Comparison of ENCODE assay signal across 8 cellular contexts in genomic region chr19:14519245-14519859, GRCh38. TPM values are rescaled to one million over a fixed set of nuclear protein-coding genes. Genes with fewer than 3 reads are reported as not detected.
A peak's percentile ranks its signal among the peaks of the same experiment; 100 is the strongest.
DNase-seq lines count a peak whose midpoint lies in the region; ATAC-seq and TF ChIP-seq lines count a peak whose summit lies in the region.

No MANE protein-coding gene starts in this region.

- H3K27me3 Mint-ChIP-seq in Calu3 (ENCODE audit: unreplicated experiment), result no peaks in the 10 kb centered on the region

- POLR2A ChIA-PET in RWPE1 (lab: Yijun Ruan, JAX; ENCODE audit: low non-redundant PET), result interaction anchor here (0.6 kb wide), 1 partner anchor 23 kb away, joined by 3 read pairs; no protein-coding TSS in a partner anchor

- no TSS peak for BruUV-seq in Calu3 (replicated peaks; lab: Mats Ljungman, UMichigan)

- H3K27ac ChIP-seq in RWPE1 (peak overlapping the region; percentile 100), epithelial cell of prostate (peak overlapping the region; percentile 98), prostate gland (peak overlapping the region; percentile 98 to 100)

- H3K36me3 ChIP-seq in prostate gland, result peaks cover 0 to 9% of the 10 kb centered on the region in 2 donors

- H3K9me3 ChIP-seq in prostate gland, result no peaks in the 10 kb centered on the region

- no peaks in the 10 kb centered on the region for H3K9me3 Mint-ChIP-seq in Calu3 (ENCODE audit: low read depth, unreplicated experiment)

- H3K36me3 Mint-ChIP-seq in Calu3 (ENCODE audit: insufficient read depth, unreplicated experiment), result peaks cover 57% of the 10 kb centered on the region

- H3K4me1 ChIP-seq in prostate gland (replicated peaks), result peaks cover 9% of the 10 kb centered on the region

- 78% methylated on average over 22 of the region's 22 CpGs for WGBS in prostate gland

- TF ChIP-seq CTCF in Calu3 (IDR thresholded peaks at IDR 0.05; ENCODE audit: unreplicated experiment), result no peak
- no peak for TF ChIP-seq CTCF in RWPE1 (conservative IDR thresholded peaks at IDR 0.05; ENCODE audit: low read depth)
- TF ChIP-seq CTCF in prostate gland (IDR thresholded peaks at IDR 0.05), result no peak

- ATAC-seq in GM18907 (IDR thresholded peaks at IDR 0.05; ENCODE audit: unreplicated experiment) (no peak), GM18517 (IDR thresholded peaks at IDR 0.05; ENCODE audit: unreplicated experiment) (no peak), HG02642 (IDR thresholded peaks at IDR 0.05; ENCODE audit: poor library complexity, unreplicated experiment) (no peak), HG03196 (IDR thresholded peaks at IDR 0.05; ENCODE audit: unreplicated experiment) (no peak)

- no peak overlapping the region for H3K4me3 ChIP-seq in prostate gland

- TF ChIP-seq POLR2A in prostate gland (IDR thresholded peaks at IDR 0.05), result no peak

- no peaks in the 10 kb centered on the region for H3K27me3 ChIP-seq in prostate gland (replicated peaks; ENCODE audit: insufficient read depth)

- peaks cover 31% of the 10 kb centered on the region for H3K4me1 Mint-ChIP-seq in Calu3 (ENCODE audit: low read depth, unreplicated experiment)

- H3K27ac Mint-ChIP-seq in Calu3 (ENCODE audit: unreplicated experiment), result peak overlapping the region; percentile 89

- intact Hi-C loops in Calu3 (cut with micrococcal nuclease; ENCODE audit: unreplicated experiment), result no loop called here
- intact Hi-C loops in prostate gland (cut with DNase I), result loop anchor here (5.0 kb wide), 1 partner anchor 382 kb away; the partner anchor contains the start of gene ASF1B

- DNase-seq in Calu3 (no peak), RWPE1 (ENCODE audit: low spot score) (no peak), epithelial cell of prostate (ENCODE audit: low read depth, low spot score) (no peak), prostate gland (ENCODE audit: low spot score) (no peak)

- CTCF ChIA-PET in Calu3 (lab: Charles Lee), result interaction anchor here (0.5 to 0.6 kb wide), 2 partner anchors 88 to 309 kb away, joined by 5 to 6 read pairs; no protein-coding TSS in a partner anchor
- CTCF ChIA-PET in RWPE1 (lab: Yijun Ruan, JAX), result interaction anchor here (0.8 kb wide), 1 partner anchor 35 kb away, joined by 3 read pairs; no protein-coding TSS in a partner anchor

- peak overlapping the region; percentile 15 for H3K4me3 Mint-ChIP-seq in Calu3 (ENCODE audit: low read depth, unreplicated experiment)

RNA-seq across cellular contexts. Expression of gene DNAJB1, which starts 1.2 kb away (rescaled TPM):
- total RNA-seq in Calu3 (2022) (159 and 161 TPM in 2 replicates), prostate gland (100 to 1,000 TPM in 1 of 2 donors, 10 to 100 TPM in 1; 91.6 to 108 TPM)

RNA-seq across cellular contexts. Expression of gene TECR, which starts 10.0 kb away (rescaled TPM):
- 136 and 162 TPM in 2 replicates for total RNA-seq in Calu3 (2022)
- 100 to 1,000 TPM; 137 to 154 TPM for total RNA-seq in prostate gland

RNA-seq across cellular contexts. Expression of gene GIPC1, which starts 23.4 kb away (rescaled TPM):
- 134 and 139 TPM in 2 replicates for total RNA-seq in Calu3 (2022)
- 100 to 1,000 TPM in 1 of 2 donors, 10 to 100 TPM in 1; 71.8 to 101 TPM for total RNA-seq in prostate gland

RNA-seq across cellular contexts. Expression of gene PTGER1, which starts 44.2 kb away (rescaled TPM):
- total RNA-seq in Calu3 (2022), result 1.2 and 1.3 TPM in 2 replicates
- total RNA-seq in prostate gland, result 1 to 10 TPM in 1 of 2 donors, not detected in 1; 1.0 TPM

RNA-seq across cellular contexts. Expression of gene NDUFB7, which starts 52.5 kb away (rescaled TPM):
- total RNA-seq in Calu3 (2022), result 107 and 111 TPM in 2 replicates
- 100 to 1,000 TPM; 507 to 534 TPM for total RNA-seq in prostate gland
